8 cellular contexts compared by ENCODE assay signal in the genomic region with DNA sequence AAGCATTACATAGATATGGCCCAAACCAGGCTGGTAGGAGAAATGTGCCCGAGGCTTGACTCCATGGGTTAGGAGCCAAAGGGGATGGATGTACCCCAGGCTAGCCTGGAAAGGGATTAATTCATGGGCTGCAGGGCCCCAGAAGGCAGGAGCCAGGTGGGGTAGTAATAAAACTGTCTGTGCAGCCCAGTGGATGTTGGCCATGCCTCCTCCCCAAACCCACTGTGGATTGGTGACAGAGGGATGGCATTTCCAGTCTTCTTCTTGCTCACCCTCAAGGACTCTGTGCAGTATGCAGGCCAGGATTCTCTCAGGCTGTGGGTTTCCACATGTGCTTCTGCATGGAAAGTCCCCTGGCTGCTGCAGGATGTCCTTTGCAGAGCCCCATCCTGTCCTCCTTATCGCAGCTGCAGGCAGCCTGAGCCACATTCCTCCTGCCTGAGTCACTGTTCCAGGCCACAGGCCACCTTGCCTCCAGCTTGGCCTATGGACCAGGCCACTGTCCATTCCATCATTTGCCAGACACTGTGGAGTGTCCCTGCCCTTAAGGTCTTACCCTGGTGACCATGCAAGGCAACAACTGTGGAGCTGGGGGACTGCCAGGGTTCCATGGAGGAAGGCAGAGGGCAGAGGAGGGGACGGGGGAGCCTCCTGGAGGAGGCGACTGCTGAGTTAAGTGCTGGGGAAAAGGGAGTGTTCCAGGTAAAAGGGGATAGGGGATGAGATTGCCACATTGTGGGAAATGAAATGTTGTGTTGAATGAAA. TPM values are rescaled to one million over a fixed set of nuclear protein-coding genes. Genes with fewer than 3 reads are reported as not detected.
DNase-seq lines count a peak whose midpoint lies in the region; ATAC-seq, FAIRE-seq and TF ChIP-seq lines count a peak whose summit lies in the region.

No MANE protein-coding gene starts in this region.

- TF ChIP-seq POLR2A in erythroblast (IDR thresholded peaks at IDR 0.05; ENCODE audit: low read length) = no peak

- peak overlapping the region; percentile 32 for H3K23ac ChIP-seq in neuronal stem cell (ENCODE audit: low read depth, low read length, poor library complexity)

- H3K27ac ChIP-seq in neuronal stem cell (replicated peaks; ENCODE audit: low read length) = no peak overlapping the region

- H3K9ac ChIP-seq in neuronal stem cell (ENCODE audit: low read depth, low read length, poor library complexity) = no peak overlapping the region

- H2BK15ac ChIP-seq in neuronal stem cell (ENCODE audit: low read length) = no peak overlapping the region

- H3K14ac ChIP-seq in neuronal stem cell (ENCODE audit: low read length) = no peak overlapping the region

- no CpG with 5 or more reads among the region's 4 CpGs for WGBS in neuronal stem cell (ENCODE audit: extremely low coverage in 2 of 2, insufficient read length in 2 of 2, insufficient replicate concordance in 1 of 2), 2 donors

- DNase-seq in LHCN-M2 (ENCODE audit: low read depth) (peak; percentile 87), erythroblast (lab: John Stamatoyannopoulos, UW) (peak; percentile 36 to 46), neuronal stem cell (ENCODE audit: low spot score) (no peak), D721Med (ENCODE audit: insufficient read length, low spot score) (no peak), NCI-H1092 treated with DMSO at 0.1 percent for 48 hours (lab: John Stamatoyannopoulos, UW) (no peak), GM19238 (ENCODE audit: insufficient read length, low spot score) (no peak)
- no peak for DNase-seq in activated effector memory CD4-positive, alpha-beta T cell treated with Interleukin-2 at 50 U/mL for 16 hours

- H2BK120ac ChIP-seq in neuronal stem cell (ENCODE audit: low read depth, low read length) = no peak overlapping the region

- H2BK5ac ChIP-seq in neuronal stem cell (ENCODE audit: low read length) = no peak overlapping the region

- H3K9me3 ChIP-seq in neuronal stem cell (replicated peaks in 1 of 2; ENCODE audit: control insufficient read depth in 2 of 2, insufficient read depth in 1 of 2, low read depth in 1 of 2, low read length in 2 of 2) = no peaks in the 10 kb centered on the region

- H2AK5ac ChIP-seq in neuronal stem cell (ENCODE audit: low read depth, low read length) = no peak overlapping the region

- TF ChIP-seq CTCF in D721Med (IDR thresholded peaks at IDR 0.05; ENCODE audit: insufficient read depth, missing control alignments) = no peak

- H3K4me2 ChIP-seq in neuronal stem cell (ENCODE audit: insufficient read depth, low read length, poor library complexity, severe bottlenecking) = no peak overlapping the region

- FAIRE-seq in D721Med (lab: Jason Lieb, UNC) = no peak

- H3K4me1 ChIP-seq in neuronal stem cell (ENCODE audit: control insufficient read depth in 2 of 2, insufficient read depth in 1 of 2, low read depth in 1 of 2, low read length in 2 of 2) = peaks cover 2 to 3% of the 10 kb centered on the region in 2 donors

- no peak overlapping the region for H2BK12ac ChIP-seq in neuronal stem cell (ENCODE audit: low read length)

- ATAC-seq in GM19043 (IDR thresholded peaks at IDR 0.05; ENCODE audit: low read depth, unreplicated experiment) = peak; percentile 56

- H4K8ac ChIP-seq in neuronal stem cell (ENCODE audit: low read depth, low read length) = no peak overlapping the region

- H3K27me3 ChIP-seq in neuronal stem cell (ENCODE audit: control insufficient read depth in 3 of 3, insufficient read depth in 3 of 3, low read depth in 1 of 3, low read length in 3 of 3) = no peaks in the 10 kb centered on the region

- H3K4ac ChIP-seq in neuronal stem cell (ENCODE audit: low read length) = no peak overlapping the region

- no peaks in the 10 kb centered on the region for H3K36me3 ChIP-seq in neuronal stem cell (replicated peaks in 1 of 2; ENCODE audit: control insufficient read depth in 2 of 2, insufficient read depth in 2 of 2, low read length in 2 of 2)

- H3K18ac ChIP-seq in neuronal stem cell (ENCODE audit: low read length) = peak overlapping the region; percentile 8

- no peak overlapping the region for H3K4me3 ChIP-seq in neuronal stem cell (ENCODE audit: low read length in 2 of 2)

- H4K91ac ChIP-seq in neuronal stem cell (ENCODE audit: low read depth, low read length, poor library complexity) = no peak overlapping the region

- no peak overlapping the region for H2AFZ ChIP-seq in neuronal stem cell (ENCODE audit: low read length)

- no peaks in the 10 kb centered on the region for H3K79me1 ChIP-seq in neuronal stem cell (ENCODE audit: low read depth, low read length)

RNA-seq across cellular contexts. Expression of gene INO80C, which starts 38.9 kb away (rescaled TPM):
- total RNA-seq in LHCN-M2 (2014; rRNA removed) = 3.7 and 5.1 TPM in 2 replicates
- 33.5 TPM for polyA plus RNA-seq in LHCN-M2 (2012)
- polyA plus RNA-seq in neuronal stem cell (2013, experiment 1 of 2) = 29.9 TPM
- 29.5 TPM for polyA plus RNA-seq in neuronal stem cell (2013, experiment 2 of 2)

Comparison
In these comparisons a context has a peak if more than half of its experiments do, and no peak if none do; other contexts are left out.
1. DNase-seq: peak in LHCN-M2 (single experiment) and erythroblast (2 of 2); none in neuronal stem cell (single experiment), D721Med (single experiment), NCI-H1092 treated with DMSO at 0.1 percent for 48 hours (single experiment), activated effector memory CD4-positive, alpha-beta T cell treated with Interleukin-2 at 50 U/mL for 16 hours (single experiment) and GM19238 (single experiment).